In the genomic region with DNA sequence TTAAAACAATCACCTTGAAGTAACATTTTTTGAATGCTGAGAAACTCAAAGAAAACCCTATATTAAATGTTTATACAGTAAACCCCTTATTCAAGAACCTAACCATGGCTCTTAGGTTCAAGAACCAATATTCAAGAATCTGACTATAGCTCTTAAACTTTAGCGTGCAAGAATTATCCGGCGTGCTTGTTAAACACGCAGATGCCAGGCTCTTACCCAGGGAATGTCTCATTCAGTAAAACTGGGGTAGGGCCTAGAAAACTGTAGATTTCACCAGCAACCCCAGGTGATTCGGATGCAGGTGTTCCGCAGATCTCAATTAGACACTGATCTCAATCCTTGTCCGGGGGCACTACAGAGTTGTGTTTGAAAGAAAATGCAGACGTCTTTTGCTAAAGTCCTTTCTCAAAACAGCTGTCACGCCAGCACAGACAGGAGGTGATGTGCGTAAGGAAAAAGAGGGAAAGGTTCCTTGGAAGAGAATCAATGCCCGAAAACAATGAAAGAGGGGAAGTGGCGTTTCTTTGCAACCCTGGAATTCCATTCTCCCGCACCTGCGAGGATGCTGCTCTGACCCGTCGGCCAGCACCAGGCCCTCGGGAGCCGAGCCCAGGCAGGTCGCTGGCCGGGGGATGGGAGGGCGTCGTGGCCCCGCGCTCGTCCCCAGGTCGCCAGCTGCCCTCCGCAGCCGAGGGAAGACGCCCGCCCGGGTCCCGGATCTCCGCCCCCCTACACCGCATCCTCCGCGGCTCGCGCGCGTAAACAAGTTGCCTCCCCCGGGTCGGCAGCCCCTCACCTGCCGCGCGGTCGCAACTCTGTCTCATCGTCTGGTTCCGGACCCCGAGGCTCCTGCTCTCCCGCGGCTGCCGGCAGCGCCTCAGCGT, we compare ENCODE assay signal across 8 cellular contexts. TPM values are rescaled to one million over a fixed set of nuclear protein-coding genes. Genes with fewer than 3 reads are reported as not detected.
A peak's percentile ranks its signal among the peaks of the same experiment; 100 is the strongest.
DNase-seq lines count a peak whose midpoint lies in the region; ATAC-seq, FAIRE-seq and TF ChIP-seq lines count a peak whose summit lies in the region.

No MANE protein-coding gene starts in this region.

- no peak overlapping the region for H2AFZ ChIP-seq in HepG2 (ENCODE audit: low read length)

- no peak for TF ChIP-seq CTCF in HepG2 (CRISPR knock-in tag; IDR thresholded peaks at IDR 0.05)

- peak; percentile 18 for FAIRE-seq in HepG2 (lab: Jason Lieb, UNC)

- TF ChIP-seq POLR2A in HepG2 (IDR thresholded peaks at IDR 0.05; ENCODE audit: insufficient read depth in 1 of 2, low read depth in 2 of 2, low read length in 2 of 2): no peak; a peak in 1 of 4 replicates

- DNase-seq in NCI-H345 (lab: John Stamatoyannopoulos, UW) (peak; percentile 24), NCI-H345 treated with DMSO at 0.1 percent for 48 hours (lab: John Stamatoyannopoulos, UW; ENCODE audit: unreplicated experiment) (no peak), HepG2 (ENCODE audit: low spot score) (no peak)
- DNase-seq in activated CD4-positive, CD25-positive, alpha-beta regulatory T cell treated with anti-CD3 and anti-CD28 coated beads, Interleukin-2, amount 50 U/mL, for 16 hours (ENCODE audit: low read depth, low spot score): peak; percentile 10
- peak; percentile 23 to 24 for DNase-seq in stimulated activated CD4-positive, alpha-beta T cell treated with anti-CD3 and anti-CD28 coated beads, Interleukin-4, amount 100 ng/mL, for 48 hours (ENCODE audit: low read depth in 2 of 2)

- H3K9ac ChIP-seq in HepG2 (ENCODE audit: insufficient read depth, low read depth, low read length): peak overlapping the region; percentile 88

- H3K4me3 ChIP-seq in HepG2 (replicated peaks in 1 of 3; ENCODE audit: insufficient read depth in 1 of 3, low read depth in 2 of 3, low read length in 3 of 3): peak overlapping the region; percentile 92 to 98 (median 93)

- intact Hi-C loops in HepG2 (cut with micrococcal nuclease; ENCODE audit: unreplicated experiment): loop anchor here (1.0 to 2.0 kb wide), 5 partner anchors 26 to 64 kb away; partner anchors contain the start of gene RPIA

- 1% methylated on average over 26 of the region's 54 CpGs for WGBS in HepG2 (ENCODE audit: low lambda C conversion rate)

- ATAC-seq in HG03469 (IDR thresholded peaks at IDR 0.05; ENCODE audit: unreplicated experiment) (peak; percentile 0), HepG2 (peak; percentile 5), GM18520 (IDR thresholded peaks at IDR 0.05; ENCODE audit: unreplicated experiment) (no peak)

- TSS peak; percentile 58 for BruUV-seq in HepG2 (replicated peaks; lab: Mats Ljungman, UMichigan)

- CTCF ChIA-PET in HepG2 (lab: Yijun Ruan, JAX; ENCODE audit: low intra/inter-chr PET ratio, low total read pairs): no interaction called here

- peak overlapping the region; percentile 86 for H3K4me2 ChIP-seq in HepG2 (ENCODE audit: low read depth, low read length)

- no peaks in the 10 kb centered on the region for H3K36me3 ChIP-seq in HepG2 (replicated peaks in 1 of 2; ENCODE audit: control insufficient read depth in 1 of 2, insufficient read depth in 2 of 2, low read length in 2 of 2)

- no peaks in the 10 kb centered on the region; a peak in 1 of 5 replicates for H3K27me3 ChIP-seq in HepG2 (ENCODE audit: control insufficient read depth in 1 of 2, insufficient read depth in 2 of 2, low read length in 2 of 2)

- in situ Hi-C loops in HepG2 (cut with HindIII; ENCODE audit: extremely low pct_ligation_motif_present, low pct_unique_long_range_greater_than_20kb): no loop called here

- no peak for TF ChIP-seq RAD21 in HepG2 (CRISPR knock-in tag; IDR thresholded peaks at IDR 0.05)

- TF ChIP-seq EP300 in HepG2 (IDR thresholded peaks at IDR 0.05; ENCODE audit: low read depth in 2 of 2, low read length in 2 of 2) (no peak), HepG2 (CRISPR knock-in tag; IDR thresholded peaks at IDR 0.05; ENCODE audit: borderline replicate concordance) (no peak)

- H4K20me1 ChIP-seq in HepG2 (ENCODE audit: insufficient read depth, low read length): peaks cover 7% of the 10 kb centered on the region; the same call in 1 of the 2 replicates

- peaks cover 50% of the 10 kb centered on the region for H3K4me1 ChIP-seq in HepG2 (ENCODE audit: insufficient read depth, low read length)

- POLR2A ChIA-PET in HepG2 (lab: Yijun Ruan, JAX): interaction anchor here (0.8 to 2.4 kb wide), 3 partner anchors 26 to 65 kb away, joined by 3 to 19 read pairs (median 10); partner anchors contain the start of gene RPIA

- no peaks in the 10 kb centered on the region for H3K9me3 ChIP-seq in HepG2 (ENCODE audit: low read length)

- peak overlapping the region; percentile 86 for H3K27ac ChIP-seq in cingulate gyrus (ENCODE audit: low read depth, low read length)
- H3K27ac ChIP-seq in HepG2 (ENCODE audit: extremely low read length, insufficient read depth, low read length): peak overlapping the region; percentile 85

- peaks cover 55% of the 10 kb centered on the region for H3K79me2 ChIP-seq in HepG2 (ENCODE audit: insufficient read depth, low read length)

TF ChIP-seq in HepG2, 621 proteins besides CTCF, POLR2A, EP300 and RAD21 (continues in another document):
- TF ChIP-seq KDM3A (CRISPR knock-in tag; IDR thresholded peaks at IDR 0.05; ENCODE audit: low read depth): 0 out of 2 replicates have a peak, but pooled peaks have one; percentile 7
- 0 out of 2 replicates have a peak, but pooled peaks have one; percentile 10 for TF ChIP-seq MXD4 (CRISPR knock-in tag; IDR thresholded peaks at IDR 0.05)
- TF ChIP-seq KMT2A (CRISPR knock-in tag; IDR thresholded peaks at IDR 0.05): peak; percentile 63; the same call in 1 of the 2 replicates
- peak; percentile 2; the same call in 1 of the 2 replicates for TF ChIP-seq BRD4 (CRISPR knock-in tag; IDR thresholded peaks at IDR 0.05)
- TF ChIP-seq ZNF713 (CRISPR knock-in tag; IDR thresholded peaks at IDR 0.05): 0 out of 2 replicates have a peak, but pooled peaks have one; percentile 88
- no peak for TF ChIP-seq POLR2AphosphoS5 (IDR thresholded peaks at IDR 0.05; ENCODE audit: low read depth, low read length)
- TF ChIP-seq HOXA9 (CRISPR knock-in tag; IDR thresholded peaks at IDR 0.05; ENCODE audit: borderline replicate concordance): no peak
- TF ChIP-seq KDM5A (IDR thresholded peaks at IDR 0.05; ENCODE audit: borderline replicate concordance, low read length): peak; percentile 38
- peak; percentile 69 for TF ChIP-seq ZNF546 (CRISPR knock-in tag; conservative IDR thresholded peaks at IDR 0.05)
- no peak for TF ChIP-seq SETDB1 (CRISPR knock-in tag; IDR thresholded peaks at IDR 0.05; ENCODE audit: borderline replicate concordance)
- TF ChIP-seq SAP130 (CRISPR knock-in tag; IDR thresholded peaks at IDR 0.05; ENCODE audit: low read depth): 0 out of 2 replicates have a peak, but pooled peaks have one; percentile 16
- TF ChIP-seq ARID2 (CRISPR knock-in tag; IDR thresholded peaks at IDR 0.05; ENCODE audit: borderline replicate concordance): 0 out of 2 replicates have a peak, but pooled peaks have one; percentile 23
- no peak for TF ChIP-seq ZNF101 (CRISPR knock-in tag; IDR thresholded peaks at IDR 0.05; ENCODE audit: borderline replicate concordance, low read depth)
- TF ChIP-seq PAWR (CRISPR knock-in tag; IDR thresholded peaks at IDR 0.05; ENCODE audit: borderline replicate concordance): no peak
- no peak for TF ChIP-seq KDM6A (CRISPR knock-in tag; IDR thresholded peaks at IDR 0.05; ENCODE audit: low read depth)
- TF ChIP-seq, protein P1, sequence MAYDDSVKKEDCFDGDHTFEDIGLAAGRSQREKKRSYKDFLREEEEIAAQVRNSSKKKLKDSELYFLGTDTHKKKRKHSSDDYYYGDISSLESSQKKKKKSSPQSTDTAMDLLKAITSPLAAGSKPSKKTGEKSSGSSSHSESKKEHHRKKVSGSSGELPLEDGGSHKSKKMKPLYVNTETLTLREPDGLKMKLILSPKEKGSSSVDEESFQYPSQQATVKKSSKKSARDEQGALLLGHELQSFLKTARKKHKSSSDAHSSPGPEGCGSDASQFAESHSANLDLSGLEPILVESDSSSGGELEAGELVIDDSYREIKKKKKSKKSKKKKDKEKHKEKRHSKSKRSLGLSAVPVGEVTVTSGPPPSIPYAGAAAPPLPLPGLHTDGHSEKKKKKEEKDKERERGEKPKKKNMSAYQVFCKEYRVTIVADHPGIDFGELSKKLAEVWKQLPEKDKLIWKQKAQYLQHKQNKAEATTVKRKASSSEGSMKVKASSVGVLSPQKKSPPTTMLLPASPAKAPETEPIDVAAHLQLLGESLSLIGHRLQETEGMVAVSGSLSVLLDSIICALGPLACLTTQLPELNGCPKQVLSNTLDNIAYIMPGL (CRISPR knock-in tag; IDR thresholded peaks at IDR 0.05; ENCODE audit: borderline replicate concordance in 1 of 2, low read depth in 1 of 2): peak in 1 of 2 experiments; percentile 57; a peak in 2 of 4 replicates
- TF ChIP-seq TEAD3 (CRISPR knock-in tag; optimal IDR thresholded peaks at IDR 0.05; ENCODE audit: borderline replicate concordance): no peak
- no peak for TF ChIP-seq ZNF343 (CRISPR knock-in tag; IDR thresholded peaks at IDR 0.05)

RNA-seq across cellular contexts. Expression of gene EIF2AK3, which starts 0.9 kb away (rescaled TPM):
- 19.3 and 30.6 TPM in 2 replicates for total RNA-seq in HepG2 (2016; rRNA removed; fragmentation: Illumina TruSeq; extraction: Trizol)
- total RNA-seq in HepG2 (2016; cell fraction: cytosol; rRNA removed; fragmentation: Illumina TruSeq; extraction: Trizol; ENCODE audit: low read depth): 1.9 and 4.1 TPM in 2 replicates
- total RNA-seq in HepG2 (2016; cell fraction: insoluble cytoplasmic fraction; rRNA removed; fragmentation: Illumina TruSeq; extraction: Trizol): 16.3 and 30.3 TPM in 2 replicates
- total RNA-seq in HepG2 (2016; cell fraction: membrane; rRNA removed; fragmentation: Illumina TruSeq; extraction: Trizol): 5.7 and 7.5 TPM in 2 replicates
- total RNA-seq in HepG2 (2016; cell fraction: nucleus; rRNA removed; fragmentation: Illumina TruSeq; extraction: Trizol): 44.3 and 53.8 TPM in 2 replicates
- polyA plus RNA-seq in HepG2 (2011; rRNA removed): 10.3 and 11.6 TPM in 2 replicates
- polyA plus RNA-seq in HepG2 (2011; cell fraction: cytosol; rRNA removed): 5.9 and 10.2 TPM in 2 replicates
- 8.8 and 10.0 TPM in 2 replicates for polyA plus RNA-seq in HepG2 (2011; cell fraction: nucleus; rRNA removed)
- 16.3 and 19.2 TPM in 2 replicates for polyA plus RNA-seq in HepG2 (2012)
- polyA plus RNA-seq in HepG2 (2016; cell fraction: cytosol; fragmentation: Illumina TruSeq; extraction: Trizol; ENCODE audit: low read depth): 0.80 and 1.0 TPM in 2 replicates
- polyA plus RNA-seq in HepG2 (2016; cell fraction: insoluble cytoplasmic fraction; fragmentation: Illumina TruSeq; extraction: Trizol; ENCODE audit: low read depth): 8.4 and 9.4 TPM in 2 replicates
- 1.9 TPM in 2 replicates for polyA plus RNA-seq in HepG2 (2016; cell fraction: membrane; fragmentation: Illumina TruSeq; extraction: Trizol; ENCODE audit: low read depth)
- polyA plus RNA-seq in HepG2 (2016; cell fraction: nucleus; fragmentation: Illumina TruSeq; extraction: Trizol; ENCODE audit: insufficient read depth, low read depth): 38.2 and 39.9 TPM in 2 replicates
- polyA minus RNA-seq in HepG2 (2011; rRNA and poly(A)+ RNA removed; ENCODE audit: low replicate concordance): 5.4 and 6.6 TPM in 2 replicates
- 14.1 and 21.9 TPM in 2 replicates for polyA minus RNA-seq in HepG2 (2011; cell fraction: cytosol; rRNA and poly(A)+ RNA removed)
- 34.6 and 44.7 TPM in 2 replicates for polyA minus RNA-seq in HepG2 (2011; cell fraction: nucleus; rRNA and poly(A)+ RNA removed)

Comparison
In these comparisons a context has a peak if more than half of its experiments do, and no peak if none do; other contexts are left out.
1. DNase-seq: peak in NCI-H345 (single experiment), activated CD4-positive, CD25-positive, alpha-beta regulatory T cell treated with anti-CD3 and anti-CD28 coated beads, Interleukin-2, amount 50 U/mL, for 16 hours (single experiment) and stimulated activated CD4-positive, alpha-beta T cell treated with anti-CD3 and anti-CD28 coated beads, Interleukin-4, amount 100 ng/mL, for 48 hours (2 of 2); none in NCI-H345 treated with DMSO at 0.1 percent for 48 hours (single experiment) and HepG2 (single experiment).